In genomic region chr1:227890451-227891222, GRCh38 we compare ENCODE assay signal across 21 cellular contexts. TPM values are rescaled to one million over a fixed set of nuclear protein-coding genes. Genes with fewer than 3 reads are reported as not detected.
DNase-seq lines count a peak whose midpoint lies in the region; ATAC-seq, FAIRE-seq and TF ChIP-seq lines count a peak whose summit lies in the region.
"Had no signal": no experiment of that assay in that cellular context is flagged by ENCODE, and none has a peak within 500 bp of the region (broad histone marks: within the 10 kb centered on the region; RNA-seq: fewer than 3 reads in every experiment).

No MANE protein-coding gene starts in this region.

- H2BK120ac ChIP-seq in H1 (replicated peaks; ENCODE audit: low read depth, low read length): no peak overlapping the region

- H2BK15ac ChIP-seq in H1 (ENCODE audit: low read length): 0 out of 2 replicates have a peak overlapping the region, but pooled peaks have one; percentile 81

- H3K79me1 ChIP-seq in H1 (ENCODE audit: low read depth, low read length): no peaks in the 10 kb centered on the region

- POLR2A ChIA-PET in activated CD4-positive, alpha-beta T cell treated with anti-CD3 and anti-CD28 coated beads for 36 hours (lab: Charles Lee): no interaction called here
- POLR2A ChIA-PET in H1 (lab: Charles Lee; ENCODE audit: partially characterized antibody): interaction anchor here (0.6 kb wide), 1 partner anchor 96 kb away, joined by 3 read pairs; no protein-coding TSS in a partner anchor

- no peaks in the 10 kb centered on the region for H3K27me3 Mint-ChIP-seq in activated CD4-positive, alpha-beta T cell treated with anti-CD3 and anti-CD28 coated beads for 36 hours
- peaks cover 10% of the 10 kb centered on the region for H3K27me3 Mint-ChIP-seq in nephron progenitor cell (ENCODE audit: low read depth, poor library complexity)
- H3K27me3 Mint-ChIP-seq: effector memory CD8-positive, alpha-beta T cell had no signal

- peaks cover 13% of the 10 kb centered on the region; the same call in 1 of the 2 replicates for H3K23me2 ChIP-seq in H1 (ENCODE audit: low read depth, low read length)

- H2BK5ac ChIP-seq in H1 (ENCODE audit: low read depth, low read length): no peak overlapping the region; the same call in 1 of the 2 replicates

- no peak overlapping the region; the same call in 1 of the 2 replicates for H2BK20ac ChIP-seq in H1 (ENCODE audit: low read length)

- 86% methylated on average over 13 of the region's 13 CpGs; no CpG with 5 or more reads in 1 of the 2 experiments for WGBS in H1 (ENCODE audit: extremely low coverage in 1 of 2, insufficient coverage in 1 of 2, insufficient read length in 1 of 2, insufficient replicate concordance in 2 of 2, low coverage in 1 of 2, low lambda C conversion rate in 2 of 2, missing lambda C conversion rate in 1 of 2), 2 experiments

- no peak overlapping the region for H3K18ac ChIP-seq in H1 (ENCODE audit: extremely low read depth, low read length)

- no peaks in the 10 kb centered on the region for H3K79me2 ChIP-seq in H1 (ENCODE audit: control insufficient read depth in 1 of 2, insufficient read depth in 2 of 2, low read length in 2 of 2)

- no peak overlapping the region for H3K23ac ChIP-seq in H1 (ENCODE audit: insufficient read length)

- H3K27ac Mint-ChIP-seq in activated CD4-positive, alpha-beta T cell treated with anti-CD3 and anti-CD28 coated beads for 36 hours: no peak overlapping the region
- no peak overlapping the region for H3K27ac Mint-ChIP-seq in nephron progenitor cell

- no peak overlapping the region for H3K4me2 ChIP-seq in H1 (ENCODE audit: insufficient read depth in 1 of 2, low read depth in 2 of 2, low read length in 2 of 2)
- H3K4me2 ChIP-seq: A549 had no signal

- peak; percentile 4 for DNase-seq in activated CD4-positive, alpha-beta T cell treated with anti-CD3 and anti-CD28 coated beads for 36 hours
- DNase-seq in activated CD4-positive, alpha-beta T cell treated with anti-CD3 and anti-CD28 coated beads, Interleukin-2, amount 50 U/mL, for 4 hours: no peak
- DNase-seq in H7 (peak; percentile 37), H1 (ENCODE audit: low read depth in 1 of 2, low spot score in 2 of 2) (peak in 1 of 2 experiments; percentile 42), posterior cingulate gyrus (peak in 8 of 10 donors; percentile 4 to 79 (median 12)), NCI-H1417 treated with DMSO at 0.1 percent for 48 hours (lab: John Stamatoyannopoulos, UW) (no peak), nephron progenitor cell (no peak), NOMO-1 treated with dmso at 0.1 percent for 144 hours (lab: John Stamatoyannopoulos, UW; ENCODE audit: unreplicated experiment) (no peak)
- DNase-seq: central memory CD4-positive, alpha-beta T cell; effector memory CD8-positive, alpha-beta T cell; GM23248; KG1; kidney glomerular epithelial cell; NCI-H1105; NCI-H2171 treated with DMSO at 0.1 percent for 48 hours; NCI-H82 had no signal

- no peak for TF ChIP-seq EP300 in H1 (IDR thresholded peaks at IDR 0.05; ENCODE audit: borderline replicate concordance in 1 of 2, low read depth in 2 of 2, low read length in 2 of 2)

- no peak overlapping the region; the same call in 1 of the 2 replicates for H4K8ac ChIP-seq in H1 (ENCODE audit: extremely low read depth, insufficient read depth, low read length)

- H4K91ac ChIP-seq in H1 (replicated peaks; ENCODE audit: insufficient read length, low read length): peak overlapping the region; percentile 96

- peaks cover 12% of the 10 kb centered on the region for H3K4me1 Mint-ChIP-seq in activated CD4-positive, alpha-beta T cell treated with anti-CD3 and anti-CD28 coated beads for 36 hours
- H3K4me1 Mint-ChIP-seq in nephron progenitor cell: peaks cover 49% of the 10 kb centered on the region

- no peak for ATAC-seq in activated CD4-positive, alpha-beta T cell treated with anti-CD3 and anti-CD28 coated beads for 36 hours
- ATAC-seq: effector memory CD8-positive, alpha-beta T cell; GM12878; psoas muscle; stimulated activated naive CD8-positive, alpha-beta T cell treated with anti-CD3 and anti-CD28 coated beads, Interleukin-15, Interleukin-2, amounts not matched to agents 100 U/mL and 50 U/mL, for 24 hours had no signal

- H3K14ac ChIP-seq in H1 (ENCODE audit: insufficient read length): no peak overlapping the region

- no peak overlapping the region for H3K4me3 ChIP-seq in H7 (ENCODE audit: insufficient read depth, low read depth, low read length)
- no peak overlapping the region for H3K4me3 ChIP-seq in H1 (ENCODE audit: extremely low read depth in 1 of 4, insufficient read depth in 2 of 4, low read depth in 3 of 4, low read length in 4 of 4)
- H3K4me3 ChIP-seq: A549, GM12878, GM23248, psoas muscle, uterus had no signal

- H3K36me3 Mint-ChIP-seq in activated CD4-positive, alpha-beta T cell treated with anti-CD3 and anti-CD28 coated beads for 36 hours (ENCODE audit: low read depth): no peaks in the 10 kb centered on the region
- no peaks in the 10 kb centered on the region for H3K36me3 Mint-ChIP-seq in nephron progenitor cell (ENCODE audit: low read depth)

- no peaks in the 10 kb centered on the region for H3K9me3 Mint-ChIP-seq in activated CD4-positive, alpha-beta T cell treated with anti-CD3 and anti-CD28 coated beads for 36 hours (ENCODE audit: low read depth)
- H3K9me3 Mint-ChIP-seq in nephron progenitor cell: no peaks in the 10 kb centered on the region
- H3K9me3 Mint-ChIP-seq: effector memory CD8-positive, alpha-beta T cell had no signal

- H3K36me3 ChIP-seq in H7 (replicated peaks; ENCODE audit: control insufficient read depth, insufficient read depth, low read length) (no peaks in the 10 kb centered on the region), H1 (ENCODE audit: control insufficient read depth in 2 of 4, insufficient read depth in 4 of 4, low read length in 3 of 4) (no peaks in the 10 kb centered on the region)
- H3K36me3 ChIP-seq: uterus had no signal

- H3K4ac ChIP-seq in H1 (replicated peaks; ENCODE audit: insufficient read length, low read depth, low read length): peak overlapping the region; percentile 89

- peak overlapping the region; percentile 94; the same call in 1 of the 2 replicates for H2BK12ac ChIP-seq in H1 (ENCODE audit: low read depth, low read length)

- no peak overlapping the region for H2AFZ ChIP-seq in H1 (ENCODE audit: low read length)
- H2AFZ ChIP-seq: GM23248 had no signal

- no peak overlapping the region for H3K4me3 Mint-ChIP-seq in activated CD4-positive, alpha-beta T cell treated with anti-CD3 and anti-CD28 coated beads for 36 hours
- no peak overlapping the region for H3K4me3 Mint-ChIP-seq in nephron progenitor cell
- H3K4me3 Mint-ChIP-seq: effector memory CD8-positive, alpha-beta T cell had no signal

- peak overlapping the region; percentile 93; the same call in 1 of the 2 replicates for H2AK5ac ChIP-seq in H1 (ENCODE audit: low read depth, low read length)

- intact Hi-C loops in activated CD4-positive, alpha-beta T cell treated with anti-CD3 and anti-CD28 coated beads for 36 hours (cut with DNase I, micrococcal nuclease): no loop called here
- intact Hi-C loops in posterior cingulate gyrus (cut with DNase I): no loop called here

- H3K27me3 ChIP-seq in H7 (ENCODE audit: control insufficient read depth, insufficient read depth, low read length) (no peaks in the 10 kb centered on the region), H1 (replicated peaks in 1 of 4; ENCODE audit: control insufficient read depth in 3 of 4, extremely low read depth in 1 of 4, insufficient read depth in 3 of 4, low read length in 3 of 4) (no peaks in the 10 kb centered on the region; a peak in 2 of 7 replicates)
- H3K27me3 ChIP-seq: uterus had no signal

- no peak overlapping the region for H4K5ac ChIP-seq in H1 (ENCODE audit: insufficient read length, low read depth, low read length)

- CTCF ChIA-PET in activated CD4-positive, alpha-beta T cell treated with anti-CD3 and anti-CD28 coated beads for 36 hours (lab: Charles Lee): no interaction called here
- CTCF ChIA-PET in H1 (lab: Charles Lee; ENCODE audit: partially characterized antibody): interaction anchor here (0.8 to 0.9 kb wide), 2 partner anchors 11 to 258 kb away, joined by 3 read pairs; no protein-coding TSS in a partner anchor

- H3K4me1 ChIP-seq in H1 (replicated peaks in 1 of 4; ENCODE audit: control insufficient read depth in 3 of 4, insufficient read depth in 4 of 4, low read length in 3 of 4): peaks cover 0 to 28% (median 9%) of the 10 kb centered on the region in 4 experiments; a peak in 6 of 7 replicates

- FAIRE-seq in H1 (lab: Jason Lieb, UNC): no peak
- FAIRE-seq: A549, GM12878 had no signal

- TF ChIP-seq CTCF in H1 (IDR thresholded peaks at IDR 0.05; ENCODE audit: control extremely low read depth in 1 of 3, insufficient read depth in 1 of 3, low read depth in 1 of 3, low read length in 3 of 3) (no peak), nephron progenitor cell (IDR thresholded peaks at IDR 0.05) (no peak)

- H3K9ac ChIP-seq in H1 (replicated peaks in 1 of 4; ENCODE audit: extremely low read depth in 1 of 4, low read depth in 3 of 4, low read length in 3 of 4): no peak overlapping the region; a peak in 1 of 7 replicates
- H3K9ac ChIP-seq: GM23248 had no signal

- H4K20me1 ChIP-seq in H1 (replicated peaks in 1 of 2; ENCODE audit: control insufficient read depth in 1 of 2, insufficient read depth in 2 of 2, low read length in 2 of 2): no peaks in the 10 kb centered on the region

- no peaks in the 10 kb centered on the region for H3K9me3 ChIP-seq in H1 (ENCODE audit: insufficient read depth in 2 of 2, low read depth in 1 of 2, low read length in 1 of 2)
- H3K9me3 ChIP-seq: A549, psoas muscle, uterus had no signal

- H3K56ac ChIP-seq in H1 (replicated peaks; ENCODE audit: insufficient read length, low read depth, low read length): no peak overlapping the region

- no peak for TF ChIP-seq POLR2A in H1 (IDR thresholded peaks at IDR 0.05; ENCODE audit: control extremely low read depth in 1 of 2, low read depth in 2 of 2, low read length in 2 of 2)

- H3K27ac ChIP-seq in H1 (ENCODE audit: low read depth, low read length): no peak overlapping the region
- H3K27ac ChIP-seq: A549, GM23248, psoas muscle, uterus had no signal

- no peak for TF ChIP-seq RAD21 in H1 (IDR thresholded peaks at IDR 0.05 in 1 of 2, conservative IDR thresholded peaks at IDR 0.05 in 1 of 2; ENCODE audit: low read depth in 2 of 2, low read length in 2 of 2)

TF ChIP-seq in H1, 55 proteins besides CTCF, POLR2A, EP300 and RAD21 (continues in another document):
- TF ChIP-seq YY1 (IDR thresholded peaks at IDR 0.05; ENCODE audit: low read depth, low read length): no peak

RNA-seq across cellular contexts. Expression of gene WNT9A, which starts 57.1 kb away (rescaled TPM):
- total RNA-seq in activated CD4-positive, alpha-beta T cell treated with anti-CD3 and anti-CD28 coated beads for 36 hours: under 1 TPM in 1 of 2 experiments, not detected in 1; 0.04 TPM
- 3.2 and 4.0 TPM in 2 replicates for total RNA-seq in H7 (2014; rRNA removed; shearing (Covaris generic))
- total RNA-seq in H1 (2021; fragmentation: NEBNext Ultra II Directional; extraction: Animal tissue kit (Norgen Biotek cat#: 25700)): 0.78 and 1.1 TPM in 2 replicates
- polyA plus RNA-seq in H1 (2011; rRNA removed): 1.5 and 2.2 TPM in 2 replicates
- polyA plus RNA-seq in H1 (2011; cell fraction: cytosol; rRNA removed): 2.0 TPM
- polyA plus RNA-seq in H1 (2011; cell fraction: nucleus; rRNA removed): 3.0 TPM
- 1.4 to 2.0 TPM (median 1.9 TPM) in 4 replicates for polyA plus RNA-seq in H1 (2012, experiment 1 of 2)
- polyA plus RNA-seq in H1 (2012, experiment 2 of 2): 0.67 TPM
- polyA plus RNA-seq in H1 (2013, experiment 1 of 2): 0.41 TPM
- polyA plus RNA-seq in H1 (2013, experiment 2 of 2): 0.50 TPM
- 1.9 and 2.1 TPM in 2 replicates for polyA minus RNA-seq in H1 (2011; rRNA and poly(A)+ RNA removed)
- 0.95 TPM for polyA minus RNA-seq in H1 (2011; cell fraction: cytosol; rRNA and poly(A)+ RNA removed)
- polyA minus RNA-seq in H1 (2011; cell fraction: nucleus; rRNA and poly(A)+ RNA removed): 1.2 TPM
- total RNA-seq: GM12878 had no signal
- polyA plus RNA-seq: GM12878 had no signal

Comparison
In these comparisons a context has a peak if more than half of its experiments do, and no peak if none do; other contexts are left out.
1. DNase-seq: peak in activated CD4-positive, alpha-beta T cell treated with anti-CD3 and anti-CD28 coated beads for 36 hours (single experiment), H7 (single experiment) and posterior cingulate gyrus (8 of 10); none in activated CD4-positive, alpha-beta T cell treated with anti-CD3 and anti-CD28 coated beads, Interleukin-2, amount 50 U/mL, for 4 hours (0 of 2), NCI-H1417 treated with DMSO at 0.1 percent for 48 hours (single experiment), nephron progenitor cell (single experiment) and NOMO-1 treated with dmso at 0.1 percent for 144 hours (single experiment).